In the genomic region with DNA sequence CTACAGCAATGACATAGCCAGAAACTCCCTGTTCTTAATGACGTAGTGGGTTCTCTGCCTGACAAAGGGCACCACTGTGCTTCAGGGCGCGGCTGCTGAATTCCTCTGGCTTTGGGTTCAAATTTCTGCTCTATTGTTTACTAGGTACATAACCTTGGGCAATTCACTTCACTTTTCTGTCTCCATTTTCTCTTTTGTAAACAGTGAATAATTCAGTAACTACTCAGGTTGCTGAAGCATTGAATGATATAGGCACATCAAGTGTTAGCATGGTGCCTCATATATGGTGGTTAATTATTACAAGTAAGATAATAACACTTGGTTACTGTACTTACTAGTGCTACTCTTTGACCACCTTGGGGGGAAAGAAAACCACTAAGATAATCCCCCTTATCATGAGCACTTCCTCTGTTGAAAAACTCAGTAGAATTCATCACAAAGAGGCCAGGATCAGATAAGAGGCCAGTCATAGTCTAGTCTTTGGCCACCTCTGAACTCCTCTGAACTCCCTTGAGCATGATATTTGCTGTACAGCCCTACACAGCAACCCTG, we compare ENCODE assay signal across 1 cellular context.
TF ChIP-seq lines count a peak whose summit lies in the region.

No MANE protein-coding gene starts in this region.

TF ChIP-seq in HepG2, 621 proteins besides CTCF, POLR2A, EP300 and RAD21 (continued from another document and continues in another):
- TF ChIP-seq, protein P1, sequence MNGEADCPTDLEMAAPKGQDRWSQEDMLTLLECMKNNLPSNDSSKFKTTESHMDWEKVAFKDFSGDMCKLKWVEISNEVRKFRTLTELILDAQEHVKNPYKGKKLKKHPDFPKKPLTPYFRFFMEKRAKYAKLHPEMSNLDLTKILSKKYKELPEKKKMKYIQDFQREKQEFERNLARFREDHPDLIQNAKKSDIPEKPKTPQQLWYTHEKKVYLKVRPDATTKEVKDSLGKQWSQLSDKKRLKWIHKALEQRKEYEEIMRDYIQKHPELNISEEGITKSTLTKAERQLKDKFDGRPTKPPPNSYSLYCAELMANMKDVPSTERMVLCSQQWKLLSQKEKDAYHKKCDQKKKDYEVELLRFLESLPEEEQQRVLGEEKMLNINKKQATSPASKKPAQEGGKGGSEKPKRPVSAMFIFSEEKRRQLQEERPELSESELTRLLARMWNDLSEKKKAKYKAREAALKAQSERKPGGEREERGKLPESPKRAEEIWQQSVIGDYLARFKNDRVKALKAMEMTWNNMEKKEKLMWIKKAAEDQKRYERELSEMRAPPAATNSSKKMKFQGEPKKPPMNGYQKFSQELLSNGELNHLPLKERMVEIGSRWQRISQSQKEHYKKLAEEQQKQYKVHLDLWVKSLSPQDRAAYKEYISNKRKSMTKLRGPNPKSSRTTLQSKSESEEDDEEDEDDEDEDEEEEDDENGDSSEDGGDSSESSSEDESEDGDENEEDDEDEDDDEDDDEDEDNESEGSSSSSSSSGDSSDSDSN (CRISPR knock-in tag; IDR thresholded peaks at IDR 0.05) = no peak
- TF ChIP-seq SKI (IDR thresholded peaks at IDR 0.05; ENCODE audit: partially characterized antibody) = peak; percentile 83
- TF ChIP-seq NFKBIZ (CRISPR knock-in tag; IDR thresholded peaks at IDR 0.05) = peak; percentile 72; the same call in 1 of the 2 replicates
- TF ChIP-seq, protein P2, sequence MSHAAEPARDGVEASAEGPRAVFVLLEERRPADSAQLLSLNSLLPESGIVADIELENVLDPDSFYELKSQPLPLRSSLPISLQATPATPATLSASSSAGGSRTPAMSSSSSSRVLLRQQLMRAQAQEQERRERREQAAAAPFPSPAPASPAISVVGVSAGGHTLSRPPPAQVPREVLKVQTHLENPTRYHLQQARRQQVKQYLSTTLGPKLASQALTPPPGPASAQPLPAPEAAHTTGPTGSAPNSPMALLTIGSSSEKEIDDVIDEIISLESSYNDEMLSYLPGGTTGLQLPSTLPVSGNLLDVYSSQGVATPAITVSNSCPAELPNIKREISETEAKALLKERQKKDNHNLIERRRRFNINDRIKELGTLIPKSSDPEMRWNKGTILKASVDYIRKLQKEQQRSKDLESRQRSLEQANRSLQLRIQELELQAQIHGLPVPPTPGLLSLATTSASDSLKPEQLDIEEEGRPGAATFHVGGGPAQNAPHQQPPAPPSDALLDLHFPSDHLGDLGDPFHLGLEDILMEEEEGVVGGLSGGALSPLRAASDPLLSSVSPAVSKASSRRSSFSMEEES (CRISPR knock-in tag; IDR thresholded peaks at IDR 0.05) = no peak
- TF ChIP-seq, protein P3, sequence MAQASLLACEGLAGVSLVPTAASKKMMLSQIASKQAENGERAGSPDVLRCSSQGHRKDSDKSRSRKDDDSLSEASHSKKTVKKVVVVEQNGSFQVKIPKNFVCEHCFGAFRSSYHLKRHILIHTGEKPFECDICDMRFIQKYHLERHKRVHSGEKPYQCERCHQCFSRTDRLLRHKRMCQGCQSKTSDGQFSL (CRISPR knock-in tag; IDR thresholded peaks at IDR 0.05) = no peak
- peak; percentile 92 for TF ChIP-seq CBFB (CRISPR knock-in tag; IDR thresholded peaks at IDR 0.05)
- TF ChIP-seq XRCC5 (optimal IDR thresholded peaks at IDR 0.05; ENCODE audit: low read length) = peak; percentile 40
- TF ChIP-seq ZNF780A (CRISPR knock-in tag; IDR thresholded peaks at IDR 0.05) = no peak
- no peak for TF ChIP-seq CBX1 (IDR thresholded peaks at IDR 0.05; ENCODE audit: low read depth)
- no peak for TF ChIP-seq ZNF674 (CRISPR knock-in tag; IDR thresholded peaks at IDR 0.05; ENCODE audit: low read depth)
- TF ChIP-seq PHF5A (CRISPR knock-in tag; IDR thresholded peaks at IDR 0.05; ENCODE audit: low read depth, unreplicated experiment) = no peak
- TF ChIP-seq ZNF7 (CRISPR knock-in tag; IDR thresholded peaks at IDR 0.05) = no peak
- TF ChIP-seq, protein P4, sequence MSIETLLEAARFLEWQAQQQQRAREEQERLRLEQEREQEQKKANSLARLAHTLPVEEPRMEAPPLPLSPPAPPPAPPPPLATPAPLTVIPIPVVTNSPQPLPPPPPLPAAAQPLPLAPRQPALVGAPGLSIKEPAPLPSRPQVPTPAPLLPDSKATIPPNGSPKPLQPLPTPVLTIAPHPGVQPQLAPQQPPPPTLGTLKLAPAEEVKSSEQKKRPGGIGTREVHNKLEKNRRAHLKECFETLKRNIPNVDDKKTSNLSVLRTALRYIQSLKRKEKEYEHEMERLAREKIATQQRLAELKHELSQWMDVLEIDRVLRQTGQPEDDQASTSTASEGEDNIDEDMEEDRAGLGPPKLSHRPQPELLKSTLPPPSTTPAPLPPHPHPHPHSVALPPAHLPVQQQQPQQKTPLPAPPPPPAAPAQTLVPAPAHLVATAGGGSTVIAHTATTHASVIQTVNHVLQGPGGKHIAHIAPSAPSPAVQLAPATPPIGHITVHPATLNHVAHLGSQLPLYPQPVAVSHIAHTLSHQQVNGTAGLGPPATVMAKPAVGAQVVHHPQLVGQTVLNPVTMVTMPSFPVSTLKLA (IDR thresholded peaks at IDR 0.05) = no peak
- TF ChIP-seq, protein P5, sequence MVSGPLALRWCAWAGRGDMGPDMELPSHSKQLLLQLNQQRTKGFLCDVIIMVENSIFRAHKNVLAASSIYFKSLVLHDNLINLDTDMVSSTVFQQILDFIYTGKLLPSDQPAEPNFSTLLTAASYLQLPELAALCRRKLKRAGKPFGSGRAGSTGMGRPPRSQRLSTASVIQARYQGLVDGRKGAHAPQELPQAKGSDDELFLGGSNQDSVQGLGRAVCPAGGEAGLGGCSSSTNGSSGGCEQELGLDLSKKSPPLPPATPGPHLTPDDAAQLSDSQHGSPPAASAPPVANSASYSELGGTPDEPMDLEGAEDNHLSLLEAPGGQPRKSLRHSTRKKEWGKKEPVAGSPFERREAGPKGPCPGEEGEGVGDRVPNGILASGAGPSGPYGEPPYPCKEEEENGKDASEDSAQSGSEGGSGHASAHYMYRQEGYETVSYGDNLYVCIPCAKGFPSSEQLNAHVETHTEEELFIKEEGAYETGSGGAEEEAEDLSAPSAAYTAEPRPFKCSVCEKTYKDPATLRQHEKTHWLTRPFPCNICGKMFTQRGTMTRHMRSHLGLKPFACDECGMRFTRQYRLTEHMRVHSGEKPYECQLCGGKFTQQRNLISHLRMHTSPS (CRISPR knock-in tag; IDR thresholded peaks at IDR 0.05; ENCODE audit: low read depth) = 0 out of 2 replicates have a peak, but pooled peaks have one; percentile 24
- no peak for TF ChIP-seq ZNF326 (CRISPR knock-in tag; IDR thresholded peaks at IDR 0.05; ENCODE audit: borderline replicate concordance)
- no peak for TF ChIP-seq ZEB1 (IDR thresholded peaks at IDR 0.05; ENCODE audit: insufficient replicate concordance, low read depth)
- no peak for TF ChIP-seq GPN1 (CRISPR knock-in tag; IDR thresholded peaks at IDR 0.05; ENCODE audit: borderline replicate concordance)
- TF ChIP-seq ZFY (CRISPR knock-in tag; IDR thresholded peaks at IDR 0.05) = no peak
- TF ChIP-seq EEA1 (CRISPR knock-in tag; IDR thresholded peaks at IDR 0.05; ENCODE audit: borderline replicate concordance) = no peak
- TF ChIP-seq NFIC (IDR thresholded peaks at IDR 0.05; ENCODE audit: low read length) = peak; percentile 94
- TF ChIP-seq, protein P6, sequence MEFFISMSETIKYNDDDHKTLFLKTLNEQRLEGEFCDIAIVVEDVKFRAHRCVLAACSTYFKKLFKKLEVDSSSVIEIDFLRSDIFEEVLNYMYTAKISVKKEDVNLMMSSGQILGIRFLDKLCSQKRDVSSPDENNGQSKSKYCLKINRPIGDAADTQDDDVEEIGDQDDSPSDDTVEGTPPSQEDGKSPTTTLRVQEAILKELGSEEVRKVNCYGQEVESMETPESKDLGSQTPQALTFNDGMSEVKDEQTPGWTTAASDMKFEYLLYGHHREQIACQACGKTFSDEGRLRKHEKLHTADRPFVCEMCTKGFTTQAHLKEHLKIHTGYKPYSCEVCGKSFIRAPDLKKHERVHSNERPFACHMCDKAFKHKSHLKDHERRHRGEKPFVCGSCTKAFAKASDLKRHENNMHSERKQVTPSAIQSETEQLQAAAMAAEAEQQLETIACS (CRISPR knock-in tag; IDR thresholded peaks at IDR 0.05) = no peak
- TF ChIP-seq, protein P7, sequence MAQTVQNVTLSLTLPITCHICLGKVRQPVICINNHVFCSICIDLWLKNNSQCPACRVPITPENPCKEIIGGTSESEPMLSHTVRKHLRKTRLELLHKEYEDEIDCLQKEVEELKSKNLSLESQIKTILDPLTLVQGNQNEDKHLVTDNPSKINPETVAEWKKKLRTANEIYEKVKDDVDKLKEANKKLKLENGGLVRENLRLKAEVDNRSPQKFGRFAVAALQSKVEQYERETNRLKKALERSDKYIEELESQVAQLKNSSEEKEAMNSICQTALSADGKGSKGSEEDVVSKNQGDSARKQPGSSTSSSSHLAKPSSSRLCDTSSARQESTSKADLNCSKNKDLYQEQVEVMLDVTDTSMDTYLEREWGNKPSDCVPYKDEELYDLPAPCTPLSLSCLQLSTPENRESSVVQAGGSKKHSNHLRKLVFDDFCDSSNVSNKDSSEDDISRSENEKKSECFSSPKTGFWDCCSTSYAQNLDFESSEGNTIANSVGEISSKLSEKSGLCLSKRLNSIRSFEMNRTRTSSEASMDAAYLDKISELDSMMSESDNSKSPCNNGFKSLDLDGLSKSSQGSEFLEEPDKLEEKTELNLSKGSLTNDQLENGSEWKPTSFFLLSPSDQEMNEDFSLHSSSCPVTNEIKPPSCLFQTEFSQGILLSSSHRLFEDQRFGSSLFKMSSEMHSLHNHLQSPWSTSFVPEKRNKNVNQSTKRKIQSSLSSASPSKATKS (CRISPR knock-in tag; IDR thresholded peaks at IDR 0.05) = no peak
- TF ChIP-seq ISX (CRISPR knock-in tag; conservative IDR thresholded peaks at IDR 0.05) = no peak
- TF ChIP-seq MTF2 (CRISPR knock-in tag; IDR thresholded peaks at IDR 0.05; ENCODE audit: borderline replicate concordance) = no peak
- peak; percentile 63; the same call in 1 of the 2 replicates for TF ChIP-seq ZNF205 (CRISPR knock-in tag; IDR thresholded peaks at IDR 0.05)
- TF ChIP-seq, protein P8, sequence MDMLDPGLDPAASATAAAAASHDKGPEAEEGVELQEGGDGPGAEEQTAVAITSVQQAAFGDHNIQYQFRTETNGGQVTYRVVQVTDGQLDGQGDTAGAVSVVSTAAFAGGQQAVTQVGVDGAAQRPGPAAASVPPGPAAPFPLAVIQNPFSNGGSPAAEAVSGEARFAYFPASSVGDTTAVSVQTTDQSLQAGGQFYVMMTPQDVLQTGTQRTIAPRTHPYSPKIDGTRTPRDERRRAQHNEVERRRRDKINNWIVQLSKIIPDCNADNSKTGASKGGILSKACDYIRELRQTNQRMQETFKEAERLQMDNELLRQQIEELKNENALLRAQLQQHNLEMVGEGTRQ (IDR thresholded peaks at IDR 0.05; ENCODE audit: low read depth, low read length) = no peak
- TF ChIP-seq, protein P8 (CRISPR knock-in tag; IDR thresholded peaks at IDR 0.05; ENCODE audit: borderline replicate concordance) = no peak
- TF ChIP-seq, protein P9, sequence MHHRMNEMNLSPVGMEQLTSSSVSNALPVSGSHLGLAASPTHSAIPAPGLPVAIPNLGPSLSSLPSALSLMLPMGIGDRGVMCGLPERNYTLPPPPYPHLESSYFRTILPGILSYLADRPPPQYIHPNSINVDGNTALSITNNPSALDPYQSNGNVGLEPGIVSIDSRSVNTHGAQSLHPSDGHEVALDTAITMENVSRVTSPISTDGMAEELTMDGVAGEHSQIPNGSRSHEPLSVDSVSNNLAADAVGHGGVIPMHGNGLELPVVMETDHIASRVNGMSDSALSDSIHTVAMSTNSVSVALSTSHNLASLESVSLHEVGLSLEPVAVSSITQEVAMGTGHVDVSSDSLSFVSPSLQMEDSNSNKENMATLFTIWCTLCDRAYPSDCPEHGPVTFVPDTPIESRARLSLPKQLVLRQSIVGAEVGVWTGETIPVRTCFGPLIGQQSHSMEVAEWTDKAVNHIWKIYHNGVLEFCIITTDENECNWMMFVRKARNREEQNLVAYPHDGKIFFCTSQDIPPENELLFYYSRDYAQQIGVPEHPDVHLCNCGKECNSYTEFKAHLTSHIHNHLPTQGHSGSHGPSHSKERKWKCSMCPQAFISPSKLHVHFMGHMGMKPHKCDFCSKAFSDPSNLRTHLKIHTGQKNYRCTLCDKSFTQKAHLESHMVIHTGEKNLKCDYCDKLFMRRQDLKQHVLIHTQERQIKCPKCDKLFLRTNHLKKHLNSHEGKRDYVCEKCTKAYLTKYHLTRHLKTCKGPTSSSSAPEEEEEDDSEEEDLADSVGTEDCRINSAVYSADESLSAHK (CRISPR knock-in tag; IDR thresholded peaks at IDR 0.05; ENCODE audit: borderline replicate concordance) = no peak
- TF ChIP-seq ZNF713 (CRISPR knock-in tag; IDR thresholded peaks at IDR 0.05) = no peak
- TF ChIP-seq, protein P10, sequence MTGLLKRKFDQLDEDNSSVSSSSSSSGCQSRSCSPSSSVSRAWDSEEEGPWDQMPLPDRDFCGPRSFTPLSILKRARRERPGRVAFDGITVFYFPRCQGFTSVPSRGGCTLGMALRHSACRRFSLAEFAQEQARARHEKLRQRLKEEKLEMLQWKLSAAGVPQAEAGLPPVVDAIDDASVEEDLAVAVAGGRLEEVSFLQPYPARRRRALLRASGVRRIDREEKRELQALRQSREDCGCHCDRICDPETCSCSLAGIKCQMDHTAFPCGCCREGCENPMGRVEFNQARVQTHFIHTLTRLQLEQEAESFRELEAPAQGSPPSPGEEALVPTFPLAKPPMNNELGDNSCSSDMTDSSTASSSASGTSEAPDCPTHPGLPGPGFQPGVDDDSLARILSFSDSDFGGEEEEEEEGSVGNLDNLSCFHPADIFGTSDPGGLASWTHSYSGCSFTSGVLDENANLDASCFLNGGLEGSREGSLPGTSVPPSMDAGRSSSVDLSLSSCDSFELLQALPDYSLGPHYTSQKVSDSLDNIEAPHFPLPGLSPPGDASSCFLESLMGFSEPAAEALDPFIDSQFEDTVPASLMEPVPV (CRISPR knock-in tag; IDR thresholded peaks at IDR 0.05) = peak; percentile 32; the same call in 1 of the 2 replicates
- TF ChIP-seq IRX3 (CRISPR knock-in tag; IDR thresholded peaks at IDR 0.05; ENCODE audit: borderline replicate concordance, low read depth) = no peak
- TF ChIP-seq, protein P11, sequence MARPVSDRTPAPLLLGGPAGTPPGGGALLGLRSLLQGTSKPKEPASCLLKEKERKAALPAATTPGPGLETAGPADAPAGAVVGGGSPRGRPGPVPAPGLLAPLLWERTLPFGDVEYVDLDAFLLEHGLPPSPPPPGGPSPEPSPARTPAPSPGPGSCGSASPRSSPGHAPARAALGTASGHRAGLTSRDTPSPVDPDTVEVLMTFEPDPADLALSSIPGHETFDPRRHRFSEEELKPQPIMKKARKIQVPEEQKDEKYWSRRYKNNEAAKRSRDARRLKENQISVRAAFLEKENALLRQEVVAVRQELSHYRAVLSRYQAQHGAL (CRISPR knock-in tag; IDR thresholded peaks at IDR 0.05; ENCODE audit: not compliant biosample characterization) = no peak
- no peak; the same call in 1 of the 2 replicates for TF ChIP-seq SAFB2 (CRISPR knock-in tag; IDR thresholded peaks at IDR 0.05; ENCODE audit: borderline replicate concordance, low read depth)
- TF ChIP-seq ZNF792 (CRISPR knock-in tag; IDR thresholded peaks at IDR 0.05) = peak; percentile 48; the same call in 1 of the 2 replicates
- no peak for TF ChIP-seq ZNF619 (CRISPR knock-in tag; IDR thresholded peaks at IDR 0.05)
- TF ChIP-seq ZNF337 (CRISPR knock-in tag; IDR thresholded peaks at IDR 0.05; ENCODE audit: borderline replicate concordance, low read depth) = no peak
- peak; percentile 94 for TF ChIP-seq TARDBP (CRISPR knock-in tag; IDR thresholded peaks at IDR 0.05)
